Comparison of ENCODE assay signal across 18 cellular contexts in the genomic region with DNA sequence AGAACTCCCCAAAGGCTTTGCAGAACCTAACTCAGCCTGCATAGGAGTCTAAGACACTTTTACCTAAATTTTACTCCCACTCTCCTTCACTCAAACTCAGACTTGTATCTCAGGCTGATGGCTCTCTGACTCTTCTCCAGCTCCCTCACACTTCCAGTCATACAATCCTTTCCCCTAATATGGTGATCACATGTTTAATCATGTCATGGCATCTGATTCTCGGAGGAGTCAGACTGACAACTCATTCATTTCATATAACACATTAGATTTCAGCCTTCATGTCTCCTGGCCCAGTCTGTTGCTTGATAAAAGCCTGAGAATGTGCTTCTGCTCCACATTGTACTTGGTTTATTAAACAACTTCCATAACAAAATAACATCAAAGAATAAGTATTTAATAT.
DNase-seq lines count a peak whose midpoint lies in the region; TF ChIP-seq lines count a peak whose summit lies in the region.
"Had no signal": no experiment of that assay in that cellular context is flagged by ENCODE, and none has a peak within 500 bp of the region (broad histone marks: within the 10 kb centered on the region; RNA-seq: fewer than 3 reads in every experiment).

No MANE protein-coding gene starts in this region.

- 13% methylated on average over 1 of the region's 1 CpG for WGBS in mammary epithelial cell (ENCODE audit: low coverage, missing lambda C conversion rate)

- H3K9me3 ChIP-seq in mammary epithelial cell (replicated peaks; ENCODE audit: insufficient read depth, low read length) (no peaks in the 10 kb centered on the region), breast epithelium (no peaks in the 10 kb centered on the region)
- H3K9me3 ChIP-seq: A549 had no signal

- H4K20me1 ChIP-seq in mammary epithelial cell (ENCODE audit: insufficient read depth, low read length): no peaks in the 10 kb centered on the region

- H3K79me2 ChIP-seq in mammary epithelial cell (ENCODE audit: insufficient read depth, low read length): no peaks in the 10 kb centered on the region

- no peak overlapping the region for H3K27ac ChIP-seq in mammary epithelial cell (ENCODE audit: insufficient read depth, low read depth, low read length)
- H3K27ac ChIP-seq in breast epithelium: no peak overlapping the region
- H3K27ac ChIP-seq: 22Rv1, A549, C4-2B, HL-60 had no signal

- TF ChIP-seq CTCF in mammary epithelial cell (conservative IDR thresholded peaks at IDR 0.05 in 1 of 2, IDR thresholded peaks at IDR 0.05 in 1 of 2; ENCODE audit: extremely low read depth in 1 of 2, insufficient read depth in 1 of 2, low read depth in 1 of 2, low read length in 2 of 2): no peak
- TF ChIP-seq CTCF in breast epithelium (IDR thresholded peaks at IDR 0.05): no peak
- TF ChIP-seq CTCF in epithelial cell of esophagus (IDR thresholded peaks at IDR 0.05; ENCODE audit: insufficient read depth, low read depth, low read length, missing control alignments): no peak
- TF ChIP-seq CTCF in fibroblast of mammary gland (conservative IDR thresholded peaks at IDR 0.05; ENCODE audit: control insufficient read depth, insufficient read depth, low read depth, low read length): no peak

- no TSS peak for BruUV-seq in mammary epithelial cell (replicated peaks; lab: Mats Ljungman, UMichigan)

- intact Hi-C loops in mammary epithelial cell (cut with micrococcal nuclease): no loop called here
- intact Hi-C loops in breast epithelium (cut with DNase I; ENCODE audit: low total_unique reads): no loop called here

- dilution Hi-C loops in mammary epithelial cell (cut with HindIII; ENCODE audit: low sequenced_read_pairs): no loop called here

- CTCF ChIA-PET in mammary epithelial cell (lab: Charles Lee; ENCODE audit: low non-redundant PET): interaction anchor here (0.6 kb wide), 1 partner anchor 19 kb away, joined by 7 read pairs; no protein-coding TSS in a partner anchor

- H3K4me3 ChIP-seq in mammary epithelial cell (replicated peaks in 1 of 3; ENCODE audit: insufficient read depth in 1 of 3, low read depth in 2 of 3, low read length in 3 of 3): no peak overlapping the region
- no peak overlapping the region for H3K4me3 ChIP-seq in breast epithelium
- no peak overlapping the region for H3K4me3 ChIP-seq in epithelial cell of esophagus (ENCODE audit: low read length)
- no peak overlapping the region for H3K4me3 ChIP-seq in fibroblast of mammary gland (ENCODE audit: control insufficient read depth, low read depth, low read length)
- H3K4me3 ChIP-seq: A549, GM23338 had no signal

- no peaks in the 10 kb centered on the region for H3K27me3 ChIP-seq in mammary epithelial cell (ENCODE audit: insufficient read depth, low read length)
- H3K27me3 ChIP-seq in breast epithelium: no peaks in the 10 kb centered on the region

- no peak for TF ChIP-seq POLR2A in breast epithelium (IDR thresholded peaks at IDR 0.05)

- DNase-seq in mammary epithelial cell (peak; percentile 36), breast epithelium (ENCODE audit: low spot score in 2 of 2) (no peak), epithelial cell of esophagus (ENCODE audit: low read depth) (peak; percentile 83), fibroblast of mammary gland (ENCODE audit: low read depth) (peak; percentile 17), cerebellar nuclear complex (lab: John Stamatoyannopoulos, UW) (no peak), MV-4-11 (lab: John Stamatoyannopoulos, UW) (no peak)
- no peak for DNase-seq in activated CD4-positive, alpha-beta T cell treated with anti-CD3 and anti-CD28 coated beads, Interleukin-2, amount 50 U/mL, for 4 hours
- DNase-seq: AML-193; CD4-positive, alpha-beta T cell; DMS153; DMS79; GDM1; HCEC 1CT had no signal

- H3K4me1 ChIP-seq in mammary epithelial cell (ENCODE audit: insufficient read depth, low read length): peaks cover 3% of the 10 kb centered on the region
- H3K4me1 ChIP-seq in breast epithelium: no peaks in the 10 kb centered on the region
- H3K4me1 ChIP-seq: A549 had no signal

- in situ Hi-C loops in mammary epithelial cell (cut with MboI; ENCODE audit: low sequenced_read_pairs in 2 of 2): no loop called here

- H3K36me3 ChIP-seq in mammary epithelial cell (ENCODE audit: insufficient read depth, low read length): no peaks in the 10 kb centered on the region
- H3K36me3 ChIP-seq in breast epithelium: no peaks in the 10 kb centered on the region

- no peak overlapping the region for H3K9ac ChIP-seq in mammary epithelial cell (ENCODE audit: insufficient read depth, low read length)

- peak overlapping the region; percentile 18 for H2AFZ ChIP-seq in mammary epithelial cell (ENCODE audit: low read depth, low read length)
- H2AFZ ChIP-seq: GM23338 had no signal

- no peak overlapping the region for H3K4me2 ChIP-seq in mammary epithelial cell (ENCODE audit: insufficient read depth, low read depth, low read length)
- H3K4me2 ChIP-seq: A549, GM23338 had no signal

Comparison
In these comparisons a context has a peak if more than half of its experiments do, and no peak if none do; other contexts are left out.
1. DNase-seq: peak in mammary epithelial cell (single experiment), epithelial cell of esophagus (single experiment) and fibroblast of mammary gland (single experiment); none in breast epithelium (0 of 2), cerebellar nuclear complex (0 of 2), activated CD4-positive, alpha-beta T cell treated with anti-CD3 and anti-CD28 coated beads, Interleukin-2, amount 50 U/mL, for 4 hours (0 of 2) and MV-4-11 (single experiment).